ENCODE assay signal across 9 cellular contexts in genomic region chr3:125211523-125212095, GRCh38. TPM values are rescaled to one million over a fixed set of nuclear protein-coding genes. Genes with fewer than 3 reads are reported as not detected.
DNase-seq lines count a peak whose midpoint lies in the region; ATAC-seq and TF ChIP-seq lines count a peak whose summit lies in the region.
"Had no signal": no experiment of that assay in that cellular context is flagged by ENCODE, and none has a peak within 500 bp of the region (broad histone marks: within the 10 kb centered on the region; RNA-seq: fewer than 3 reads in every experiment).

No MANE protein-coding gene starts in this region.

- H3K4me2 ChIP-seq in GM23248 (ENCODE audit: unreplicated experiment), result no peak overlapping the region
- peak overlapping the region; percentile 85 for H3K4me2 ChIP-seq in parathyroid adenoma (ENCODE audit: low read length)

- H3K9me3 ChIP-seq in GM23248 (ENCODE audit: low read depth) (no peaks in the 10 kb centered on the region), parathyroid adenoma (ENCODE audit: control insufficient read depth, low read length) (no peaks in the 10 kb centered on the region)

- H3K9ac ChIP-seq in GM23248 (no peak overlapping the region), parathyroid adenoma (peak overlapping the region; percentile 21)

- CTCF ChIA-PET in T-cell (lab: Charles Lee), result interaction anchor here in 1 of 2 donors (0.5 kb wide), 1 partner anchor 160 kb away, joined by 3 read pairs; no protein-coding TSS in a partner anchor

- peak overlapping the region; percentile 82; the same call in 1 of the 2 replicates for H2AFZ ChIP-seq in GM23248
- H2AFZ ChIP-seq in parathyroid adenoma, result peak overlapping the region; percentile 98

- peaks cover 53 to 55% of the 10 kb centered on the region in 2 donors for H3K27me3 Mint-ChIP-seq in T-cell

- in situ Hi-C loops in GM23248 (cut with MboI), result no loop called here

- H3K27me3 ChIP-seq in GM23248 (replicated peaks; ENCODE audit: insufficient read depth), result no peaks in the 10 kb centered on the region
- H3K27me3 ChIP-seq in foreskin keratinocyte, result no peaks in the 10 kb centered on the region
- H3K27me3 ChIP-seq in parathyroid adenoma (ENCODE audit: control insufficient read depth, insufficient read depth, low read length), result no peaks in the 10 kb centered on the region

- H3K36me3 Mint-ChIP-seq in T-cell, result no peaks in the 10 kb centered on the region

- H3F3A ChIP-seq in GM23248 (ENCODE audit: insufficient read depth), result peaks cover 18% of the 10 kb centered on the region

- POLR2A ChIA-PET in T-cell (lab: Charles Lee), result no interaction called here

- H3K9me3 Mint-ChIP-seq in T-cell, result no peaks in the 10 kb centered on the region

- DNase-seq in GM23248 (no peak), T-cell (no peak), foreskin keratinocyte (no peak)
- DNase-seq: NCI-H2171 had no signal

- H3K79me2 ChIP-seq in GM23248 (ENCODE audit: insufficient read depth) (no peaks in the 10 kb centered on the region), parathyroid adenoma (no peaks in the 10 kb centered on the region)

- WGBS in GM23248 (ENCODE audit: low coverage in 1 of 2, low lambda C conversion rate in 2 of 2, missing lambda C conversion rate in 2 of 2), 2 experiments, result 91 to 95% methylated on average over 11 of the region's 11 CpGs

- H3K36me3 ChIP-seq in GM23248 (ENCODE audit: low read depth) (no peaks in the 10 kb centered on the region), parathyroid adenoma (ENCODE audit: control insufficient read depth, insufficient read depth, low read length) (no peaks in the 10 kb centered on the region)

- H3K4me3 Mint-ChIP-seq in T-cell, result peak overlapping the region; percentile 26 to 65 (median 62)

- peaks cover 8 to 16% (median 12%) of the 10 kb centered on the region in 3 donors for H3K4me1 Mint-ChIP-seq in T-cell

- no peaks in the 10 kb centered on the region for H3K9me2 ChIP-seq in GM23248 (ENCODE audit: insufficient read depth)

- no peaks in the 10 kb centered on the region for H4K20me1 ChIP-seq in GM23248 (ENCODE audit: insufficient read depth)

- no peak overlapping the region for H3K4me3 ChIP-seq in GM23248
- peak overlapping the region; percentile 67 for H3K4me3 ChIP-seq in parathyroid adenoma (ENCODE audit: low read depth, low read length)

- H3K27ac Mint-ChIP-seq in T-cell, result no peak overlapping the region

- H3K4me1 ChIP-seq in GM23248 (ENCODE audit: insufficient read depth), result peaks cover 20% of the 10 kb centered on the region
- no peaks in the 10 kb centered on the region for H3K4me1 ChIP-seq in foreskin keratinocyte
- peaks cover 16% of the 10 kb centered on the region for H3K4me1 ChIP-seq in parathyroid adenoma

- H3K27ac ChIP-seq in GM23248 (no peak overlapping the region), foreskin keratinocyte (peak overlapping the region; percentile 50), parathyroid adenoma (no peak overlapping the region)

- TF ChIP-seq CTCF in foreskin keratinocyte (conservative IDR thresholded peaks at IDR 0.05) (no peak), parathyroid adenoma (IDR thresholded peaks at IDR 0.05) (no peak)

- ATAC-seq in T-cell (replicated peaks in 1 of 4), result no peak
- ATAC-seq in foreskin keratinocyte, result peak; percentile 14
- ATAC-seq in GM18517 (IDR thresholded peaks at IDR 0.05; ENCODE audit: unreplicated experiment), result no peak
- no peak for ATAC-seq in HG03342 (IDR thresholded peaks at IDR 0.05; ENCODE audit: unreplicated experiment)
- no peak for ATAC-seq in HG03439 (IDR thresholded peaks at IDR 0.05; ENCODE audit: unreplicated experiment)
- no peak for ATAC-seq in HG03159 (IDR thresholded peaks at IDR 0.05; ENCODE audit: unreplicated experiment)

RNA-seq across cellular contexts. Expression of gene SLC12A8, which starts 0.9 kb away (rescaled TPM):
- total RNA-seq in GM23248 (2014; rRNA removed; shearing (Covaris generic)), result 7.8 and 12.0 TPM in 2 replicates
- polyA plus RNA-seq in GM23248 (2016; fragmentation: Nextera tagmentation; extraction: Ambion mirVana) (3.4 and 3.5 TPM in 2 replicates), foreskin keratinocyte (6.0 and 6.9 TPM in 2 replicates)
- total RNA-seq in T-cell (under 1 TPM in 3 of 5 donors, not detected in 2; 0.50 to 0.96 (median 0.60) TPM), foreskin keratinocyte (10.5 and 11.2 TPM in 2 replicates)
